ENCODE assay signal across 8 cellular contexts in the genomic region with DNA sequence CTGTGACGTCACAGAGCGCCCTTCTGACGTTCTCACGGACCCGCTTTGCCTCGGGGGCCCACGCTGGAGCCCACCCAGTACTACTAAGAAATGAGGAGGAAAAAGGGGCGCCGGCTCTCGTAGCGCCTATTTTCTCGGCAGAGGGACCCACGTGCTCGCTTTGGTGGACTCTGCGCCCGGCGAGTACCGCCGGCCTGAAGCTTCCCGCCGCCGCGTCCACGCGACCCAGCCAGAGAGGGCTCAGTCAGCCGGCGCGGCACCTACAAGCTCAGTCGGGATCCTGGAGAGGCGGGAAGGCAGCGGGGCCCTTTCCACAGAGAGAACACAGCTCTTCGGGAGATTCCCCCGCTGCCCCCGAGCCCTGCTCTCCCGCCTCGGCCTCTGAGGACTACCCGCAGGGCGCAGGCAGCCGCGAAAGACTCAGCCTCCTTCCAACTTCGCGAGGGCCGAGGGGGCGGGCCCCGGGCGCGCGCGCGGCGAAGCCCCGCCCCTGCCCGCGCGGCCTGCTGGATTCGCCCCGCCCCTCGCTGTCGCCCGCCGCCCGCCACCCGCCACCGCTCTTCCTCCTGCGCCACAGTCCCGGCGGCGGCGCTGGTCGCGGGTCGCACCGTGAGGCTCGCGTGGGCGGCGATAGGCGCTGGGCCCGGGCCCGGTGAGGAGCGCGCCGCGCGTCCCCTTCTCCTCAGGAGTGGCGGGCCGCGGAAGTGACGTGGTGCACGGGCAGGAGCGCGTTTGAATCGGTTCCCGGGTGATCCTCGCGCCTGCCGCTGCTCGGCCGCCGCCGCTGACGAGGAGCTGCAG. TPM values are rescaled to one million over a fixed set of nuclear protein-coding genes. Genes with fewer than 3 reads are reported as not detected.
DNase-seq lines count a peak whose midpoint lies in the region; ATAC-seq and TF ChIP-seq lines count a peak whose summit lies in the region.

Gene SMCHD1 (plus strand): TSS at position 574 of the 801 bp plus-strand sequence. CDS start 350 bp downstream, outside the sequence.

- peak; percentile 73 for DNase-seq in DMS 273 treated with DMSO at 0.1 percent for 48 hours (lab: John Stamatoyannopoulos, UW)
- DNase-seq in HuH-7 (ENCODE audit: low spot score), result peak; percentile 69
- peak; percentile 92 for DNase-seq in OCI-M1 (lab: John Stamatoyannopoulos, UW)
- DNase-seq in activated T-cell treated with anti-CD3 and anti-CD28 coated beads for 4 hours, result peak; percentile 85
- peak; percentile 85 for DNase-seq in epithelial cell of esophagus (ENCODE audit: low read depth)
- peak; percentile 88 to 94 (median 93) for DNase-seq in mucosa of descending colon
- peak; percentile 93 for DNase-seq in stimulated activated CD8-positive, alpha-beta memory T cell treated with anti-CD3 and anti-CD28 coated beads, Interleukin-4, amount 100 ng/mL, for 24 hours (ENCODE audit: low read depth)

- H3K9me3 ChIP-seq in mucosa of descending colon, result no peaks in the 10 kb centered on the region

- no peak for TF ChIP-seq CTCF in epithelial cell of esophagus (IDR thresholded peaks at IDR 0.05; ENCODE audit: insufficient read depth, low read depth, low read length, missing control alignments)
- TF ChIP-seq CTCF in mucosa of descending colon (IDR thresholded peaks at IDR 0.05), result no peak

- peaks cover 4% of the 10 kb centered on the region for H3K36me3 ChIP-seq in mucosa of descending colon (ENCODE audit: low read depth)

- intact Hi-C loops in mucosa of descending colon (cut with DNase I, micrococcal nuclease), result loop anchor here in 1 of 2 donors (10.0 kb wide), 1 partner anchor 81 kb away; the partner anchor contains the start of genes METTL4 and NDC80

- H3K4me1 ChIP-seq in mucosa of descending colon (ENCODE audit: low read depth), result peaks cover 36% of the 10 kb centered on the region

- H3K4me3 ChIP-seq in epithelial cell of esophagus (ENCODE audit: low read length) (peak within 1 kb of the TSS; percentile 91), mucosa of descending colon (peak within 1 kb of the TSS; percentile 98)

- ATAC-seq in GM21515 (IDR thresholded peaks at IDR 0.05; ENCODE audit: unreplicated experiment), result peak; percentile 70
- peak; percentile 88 for ATAC-seq in mucosa of descending colon

RNA-seq across cellular contexts. Expression of gene SMCHD1, which starts in this region (rescaled TPM):
- total RNA-seq in mucosa of descending colon, result 10 to 100 TPM; 66.4 to 94.3 (median 83.4) TPM

Comparison
In these comparisons a context has a peak if more than half of its experiments do, and no peak if none do; other contexts are left out.
1. Peak in every context shown above with its lines: DNase-seq, ATAC-seq and H3K4me3 ChIP-seq.